21 cellular contexts compared by ENCODE assay signal in the genomic region with DNA sequence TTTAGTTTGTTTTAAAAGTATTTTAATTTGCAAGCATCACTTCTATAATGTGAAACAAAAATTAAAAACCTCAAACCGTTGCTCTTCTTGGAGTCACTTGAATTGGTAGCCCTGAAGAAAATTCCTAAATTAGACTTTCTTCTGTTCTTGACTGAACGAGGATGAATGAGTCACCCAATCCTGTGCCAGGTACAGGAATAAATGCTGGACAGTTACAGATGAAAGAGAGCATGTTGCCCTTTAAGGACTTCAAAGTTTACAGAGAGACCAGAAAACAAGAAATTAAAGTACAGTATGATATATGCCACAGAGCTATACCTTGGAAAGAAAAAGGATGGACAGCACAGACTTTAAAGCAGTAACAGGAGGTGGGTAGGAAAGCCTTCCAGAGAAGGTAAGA. TPM values are rescaled to one million over a fixed set of nuclear protein-coding genes. Genes with fewer than 3 reads are reported as not detected.
A peak's percentile ranks its signal among the peaks of the same experiment; 100 is the strongest.
DNase-seq lines count a peak whose midpoint lies in the region; ATAC-seq, FAIRE-seq and TF ChIP-seq lines count a peak whose summit lies in the region.
"Had no signal": no experiment of that assay in that cellular context is flagged by ENCODE, and none has a peak within 500 bp of the region (broad histone marks: within the 10 kb centered on the region; RNA-seq: fewer than 3 reads in every experiment).

No MANE protein-coding gene starts in this region.

- POLR2A ChIA-PET in PC-3 (lab: Charles Lee; ENCODE audit: unreplicated experiment) = no interaction called here

- H3K4me1 Mint-ChIP-seq in HFFc6 (ENCODE audit: low read depth) = peaks cover 40% of the 10 kb centered on the region
- peaks cover 35% of the 10 kb centered on the region for H3K4me1 Mint-ChIP-seq in activated T-cell treated with anti-CD3 and anti-CD28 coated beads, Interleukin-2, amount 50 U/mL, for 4 hours (ENCODE audit: low read depth)

- TF ChIP-seq CTCF in HFFc6 (IDR thresholded peaks at IDR 0.05) (no peak), PC-3 (conservative IDR thresholded peaks at IDR 0.05; ENCODE audit: low read depth, low read length) (no peak), bronchial epithelial cell (IDR thresholded peaks at IDR 0.05; ENCODE audit: insufficient read depth, low read length, severe bottlenecking) (no peak)

- intact Hi-C loops in PC-3 (cut with micrococcal nuclease) = no loop called here

- H3K36me3 ChIP-seq in PC-3 (ENCODE audit: low read depth, low read length) = no peaks in the 10 kb centered on the region
- H3K36me3 ChIP-seq in bronchial epithelial cell (ENCODE audit: control insufficient read depth, insufficient read depth, low read length) = no peaks in the 10 kb centered on the region
- H3K36me3 ChIP-seq in muscle layer of duodenum (ENCODE audit: control insufficient read depth in 1 of 2, insufficient read depth in 2 of 2, low read length in 2 of 2) = no peaks in the 10 kb centered on the region
- H3K36me3 ChIP-seq: BE2C, upper lobe of left lung had no signal

- H3K27ac ChIP-seq in PC-3 (ENCODE audit: low read length) = no peak overlapping the region
- peak overlapping the region; percentile 23 for H3K27ac ChIP-seq in muscle layer of duodenum (ENCODE audit: low read length)
- H3K27ac ChIP-seq: epithelial cell of prostate, upper lobe of left lung, VCaP had no signal

- no peak overlapping the region for H3K9ac ChIP-seq in PC-3 (ENCODE audit: low read length)

- H3K4me3 ChIP-seq in PC-3 (ENCODE audit: low read length) (no peak overlapping the region), bronchial epithelial cell (ENCODE audit: low read depth, low read length) (no peak overlapping the region), muscle layer of duodenum (ENCODE audit: low read depth in 1 of 2, low read length in 2 of 2) (no peak overlapping the region)
- H3K4me3 ChIP-seq: upper lobe of left lung had no signal

- H3K27ac Mint-ChIP-seq in HFFc6 = no peak overlapping the region
- H3K27ac Mint-ChIP-seq: H9, nephron progenitor cell had no signal

- H3K79me2 ChIP-seq in PC-3 (ENCODE audit: low read length) = no peaks in the 10 kb centered on the region

- peak; percentile 18 for DNase-seq in HFFc6
- DNase-seq in PC-3 = peak; percentile 59
- DNase-seq in bronchial epithelial cell (ENCODE audit: low read depth) = peak; percentile 58
- no peak for DNase-seq in activated T-cell treated with anti-CD3 and anti-CD28 coated beads, Interleukin-2, amount 50 U/mL, for 4 hours
- DNase-seq: BE2C; H9; mesenchymal stem cell; NCI-H1417 treated with DMSO at 0.1 percent for 48 hours; nephron progenitor cell; stimulated activated naive CD4-positive, alpha-beta T cell treated with Interleukin-2 at 50 U/mL for 16 hours; upper lobe of left lung had no signal

- no peaks in the 10 kb centered on the region for H3K9me2 ChIP-seq in PC-3 (replicated peaks; ENCODE audit: low read length)

- no peaks in the 10 kb centered on the region for H3F3A ChIP-seq in PC-3 (ENCODE audit: low read length, unreplicated experiment)

- H3K27me3 ChIP-seq in PC-3 (ENCODE audit: low read length) (no peaks in the 10 kb centered on the region), bronchial epithelial cell (ENCODE audit: control insufficient read depth, insufficient read depth, low read length) (no peaks in the 10 kb centered on the region), muscle layer of duodenum (ENCODE audit: low read depth, low read length) (no peaks in the 10 kb centered on the region)
- H3K27me3 ChIP-seq: BE2C, upper lobe of left lung had no signal

- no peaks in the 10 kb centered on the region for H4K20me1 ChIP-seq in PC-3 (ENCODE audit: low read length)

- H3K36me3 Mint-ChIP-seq in HFFc6 (ENCODE audit: low read depth) = no peaks in the 10 kb centered on the region
- H3K36me3 Mint-ChIP-seq in activated T-cell treated with anti-CD3 and anti-CD28 coated beads, Interleukin-2, amount 50 U/mL, for 4 hours (ENCODE audit: insufficient read depth) = no peaks in the 10 kb centered on the region

- H3K4me3 Mint-ChIP-seq in HFFc6 = no peak overlapping the region
- H3K4me3 Mint-ChIP-seq in activated T-cell treated with anti-CD3 and anti-CD28 coated beads, Interleukin-2, amount 50 U/mL, for 4 hours = no peak overlapping the region
- H3K4me3 Mint-ChIP-seq: H9, nephron progenitor cell had no signal

- H3K4me1 ChIP-seq in PC-3 (ENCODE audit: insufficient read depth, low read length) (peaks cover 7% of the 10 kb centered on the region), muscle layer of duodenum (ENCODE audit: control insufficient read depth in 1 of 2, insufficient read depth in 2 of 2, low read length in 2 of 2) (peaks cover 0 to 4% of the 10 kb centered on the region in 2 donors)
- H3K4me1 ChIP-seq: BE2C had no signal

- H3K9me3 Mint-ChIP-seq in HFFc6 = no peaks in the 10 kb centered on the region
- H3K9me3 Mint-ChIP-seq in activated T-cell treated with anti-CD3 and anti-CD28 coated beads, Interleukin-2, amount 50 U/mL, for 4 hours = no peaks in the 10 kb centered on the region
- H3K9me3 Mint-ChIP-seq: activated T-helper 2 cell treated with anti-CD3 and anti-CD28 coated beads, Interferon-gamma antibody, Interleukin-2, Interleukin-4, amounts not matched to agents 10 μg/mL and 5 μg/mL and 100 μg/mL, durations not matched to agents 14 hours and 24 hours and 36 hours; H9; nephron progenitor cell had no signal

- H3K9me3 ChIP-seq in PC-3 (ENCODE audit: low read length) = no peaks in the 10 kb centered on the region
- H3K9me3 ChIP-seq in muscle layer of duodenum (ENCODE audit: control insufficient read depth in 1 of 2, low read length in 2 of 2) = no peaks in the 10 kb centered on the region
- H3K9me3 ChIP-seq: BE2C, upper lobe of left lung had no signal

- BruUV-seq in PC-3 (replicated peaks; lab: Mats Ljungman, UMichigan) = no TSS peak

- no peak overlapping the region for H3K4me2 ChIP-seq in PC-3 (ENCODE audit: low read length)

- FAIRE-seq in bronchial epithelial cell (lab: Jason Lieb, UNC) = no peak
- FAIRE-seq: keratinocyte had no signal

- peak; percentile 68 for ATAC-seq in PC-3
- no peak for ATAC-seq in GM21367 (IDR thresholded peaks at IDR 0.05; ENCODE audit: unreplicated experiment)
- no peak for ATAC-seq in HG02642 (IDR thresholded peaks at IDR 0.05; ENCODE audit: poor library complexity, unreplicated experiment)
- ATAC-seq in activated CD4-positive, CD25-positive, alpha-beta regulatory T cell treated with anti-CD3 and anti-CD28 coated beads, Interleukin-2, amount 50 U/mL, for 24 hours = no peak
- ATAC-seq in activated T-cell treated with anti-CD3 and anti-CD28 coated beads, Interleukin-2, amount 50 U/mL, for 4 hours = no peak

- H3K27me3 Mint-ChIP-seq in HFFc6 (ENCODE audit: insufficient read depth) = peaks cover 4% of the 10 kb centered on the region; the same call in 1 of the 2 replicates
- no peaks in the 10 kb centered on the region for H3K27me3 Mint-ChIP-seq in activated T-cell treated with anti-CD3 and anti-CD28 coated beads, Interleukin-2, amount 50 U/mL, for 4 hours (ENCODE audit: low read depth)

- H2AFZ ChIP-seq in PC-3 (ENCODE audit: low read length) = no peak overlapping the region

- CTCF ChIA-PET in PC-3 (lab: Charles Lee) = no interaction called here

RNA-seq across cellular contexts. Expression of a gene that starts 41.3 kb away (rescaled TPM):
- total RNA-seq in HFFc6 (2021; fragmentation: NEBNext Ultra II Directional; extraction: Animal tissue kit (Norgen Biotek cat#: 25700)) = under 1 TPM in 1 of 6 experiments, not detected in 5; 0.06 TPM
- total RNA-seq in PC-3 (2014; rRNA removed) (not detected in 2 replicates), bronchial epithelial cell (not detected in 2 replicates)
- total RNA-seq in activated T-cell treated with anti-CD3 and anti-CD28 coated beads, Interleukin-2, amount 50 U/mL, for 4 hours = 10 to 100 TPM; 17.6 to 30.8 (median 23.7) TPM
- total RNA-seq: LHCN-M2, pulmonary artery endothelial cell had no signal

RNA-seq across cellular contexts. Expression of a gene that starts 51.4 kb away (rescaled TPM):
- 100 to 1,000 TPM; 127 to 151 (median 133) TPM for total RNA-seq in HFFc6 (2021; fragmentation: NEBNext Ultra II Directional; extraction: Animal tissue kit (Norgen Biotek cat#: 25700))
- total RNA-seq in PC-3 (2014; rRNA removed) (59.4 and 66.3 TPM in 2 replicates), bronchial epithelial cell (87.9 and 91.3 TPM in 2 replicates)
- 100 to 1,000 TPM; 121 to 147 (median 132) TPM for total RNA-seq in activated T-cell treated with anti-CD3 and anti-CD28 coated beads, Interleukin-2, amount 50 U/mL, for 4 hours

Comparison
In these comparisons a context has a peak if more than half of its experiments do, and no peak if none do; other contexts are left out.
1. RNA of a gene that starts 41.3 kb away (total RNA-seq): 17.6 to 30.8 TPM in activated T-cell treated with anti-CD3 and anti-CD28 coated beads, Interleukin-2, amount 50 U/mL, for 4 hours; 0.06 TPM in HFFc6, not detected in PC-3 and not detected in bronchial epithelial cell; every median in the first group is over 10 times any median in the second.